8 cellular contexts compared by ENCODE assay signal in genomic region chr15:83365370-83365938, GRCh38.
DNase-seq lines count a peak whose midpoint lies in the region; ATAC-seq and TF ChIP-seq lines count a peak whose summit lies in the region.

No MANE protein-coding gene starts in this region.

- ATAC-seq in right lobe of liver (peak; percentile 27 to 32 (median 28)), GM19351 (IDR thresholded peaks at IDR 0.05; ENCODE audit: unreplicated experiment) (no peak)

- DNase-seq in GM06990 (ENCODE audit: extremely low read depth, insufficient read length) (no peak), PC-9 (peak in 1 of 2 experiments; percentile 21), right lobe of liver (no peak), substantia nigra (lab: John Stamatoyannopoulos, UW) (peak in 42 of 49 donors; percentile 10 to 71 (median 44)), GM19240 (ENCODE audit: insufficient read length, low spot score) (no peak), middle frontal gyrus (ENCODE audit: extremely low spot score, low spot score) (no peak)

- WGBS in right lobe of liver (ENCODE audit: insufficient coverage, low coverage, low lambda C conversion rate, missing lambda C conversion rate): 2% methylated on average over 27 of the region's 27 CpGs

- peaks cover 14% of the 10 kb centered on the region for H3K4me1 Mint-ChIP-seq in dendritic cell treated with granulocyte-macrophage colony-stimulating factor and Interleukin-4, amounts not matched to agents 40 ng/mL and 50 ng/mL, for 4 days (ENCODE audit: low read depth)

- no peak overlapping the region for H3K4me3 ChIP-seq in GM06990 (replicated peaks; ENCODE audit: low read depth, low read length)
- H3K4me3 ChIP-seq in PC-9: peak overlapping the region; percentile 52
- no peak overlapping the region for H3K4me3 ChIP-seq in right lobe of liver

- no peaks in the 10 kb centered on the region for H3K9me3 ChIP-seq in PC-9 (ENCODE audit: insufficient read depth, low read depth)
- no peaks in the 10 kb centered on the region for H3K9me3 ChIP-seq in right lobe of liver

- no peaks in the 10 kb centered on the region for H3K36me3 ChIP-seq in GM06990 (ENCODE audit: control insufficient read depth, insufficient read depth, low read length)
- no peaks in the 10 kb centered on the region for H3K36me3 ChIP-seq in PC-9 (ENCODE audit: low read depth)
- H3K36me3 ChIP-seq in right lobe of liver: no peaks in the 10 kb centered on the region

- no peaks in the 10 kb centered on the region for H3K79me2 ChIP-seq in PC-9 (ENCODE audit: low read depth)

- no peaks in the 10 kb centered on the region for H3F3A ChIP-seq in PC-9 (ENCODE audit: insufficient read depth, low read depth)

- no peaks in the 10 kb centered on the region for H3K9me2 ChIP-seq in PC-9 (ENCODE audit: insufficient read depth)

- no peak for TF ChIP-seq POLR2A in right lobe of liver (IDR thresholded peaks at IDR 0.05)

- H2AFZ ChIP-seq in PC-9: peak overlapping the region; percentile 69; the same call in 1 of the 2 replicates

- H3K9me3 Mint-ChIP-seq in dendritic cell treated with granulocyte-macrophage colony-stimulating factor and Interleukin-4, amounts not matched to agents 40 ng/mL and 50 ng/mL, for 4 days: no peaks in the 10 kb centered on the region

- H3K27ac ChIP-seq in PC-9 (no peak overlapping the region), right lobe of liver (no peak overlapping the region), substantia nigra (ENCODE audit: low read depth, low read length, poor library complexity, severe bottlenecking) (peak overlapping the region; percentile 90)

- intact Hi-C loops in PC-9 (cut with micrococcal nuclease; ENCODE audit: unreplicated experiment) (no loop called here), right lobe of liver (cut with DNase I) (no loop called here)
- intact Hi-C loops in dendritic cell treated with granulocyte-macrophage colony-stimulating factor and Interleukin-4, amounts not matched to agents 40 ng/mL and 50 ng/mL, for 4 days (cut with micrococcal nuclease): no loop called here

- peaks cover 3% of the 10 kb centered on the region for H3K27me3 ChIP-seq in GM06990 (replicated peaks; ENCODE audit: control insufficient read depth, insufficient read depth, low read length)
- H3K27me3 ChIP-seq in PC-9 (ENCODE audit: insufficient read depth, low read depth): no peaks in the 10 kb centered on the region
- no peaks in the 10 kb centered on the region for H3K27me3 ChIP-seq in right lobe of liver

- H3K27ac Mint-ChIP-seq in dendritic cell treated with granulocyte-macrophage colony-stimulating factor and Interleukin-4, amounts not matched to agents 40 ng/mL and 50 ng/mL, for 4 days: no peak overlapping the region

- CTCF ChIA-PET in PC-9 (lab: Charles Lee): interaction anchor here (0.6 kb wide), 2 partner anchors 63 to 104 kb away, joined by 4 to 12 read pairs; no protein-coding TSS in a partner anchor

- H3K4me1 ChIP-seq in PC-9 (replicated peaks; ENCODE audit: insufficient read depth) (peaks cover 20% of the 10 kb centered on the region; the same call in 1 of the 2 replicates), right lobe of liver (no peaks in the 10 kb centered on the region)

- no peaks in the 10 kb centered on the region for H4K20me1 ChIP-seq in PC-9 (ENCODE audit: insufficient read depth)

- POLR2A ChIA-PET in PC-9 (lab: Charles Lee; ENCODE audit: unreplicated experiment): interaction anchor here (0.6 kb wide), 2 partner anchors 73 to 355 kb away, joined by 3 to 7 read pairs; no protein-coding TSS in a partner anchor

- no TSS peak for BruUV-seq in PC-9 (replicated peaks; lab: Mats Ljungman, UMichigan)

- TF ChIP-seq CTCF in GM06990 (IDR thresholded peaks at IDR 0.05; ENCODE audit: insufficient read depth, low read length, poor library complexity, severe bottlenecking) (peak; percentile 8), PC-9 (conservative IDR thresholded peaks at IDR 0.05) (no peak), right lobe of liver (IDR thresholded peaks at IDR 0.05) (no peak)

- H3K27me3 Mint-ChIP-seq in dendritic cell treated with granulocyte-macrophage colony-stimulating factor and Interleukin-4, amounts not matched to agents 40 ng/mL and 50 ng/mL, for 4 days: peaks cover 38% of the 10 kb centered on the region

- peak overlapping the region; percentile 69 for H3K4me2 ChIP-seq in PC-9

- H3K4me3 Mint-ChIP-seq in dendritic cell treated with granulocyte-macrophage colony-stimulating factor and Interleukin-4, amounts not matched to agents 40 ng/mL and 50 ng/mL, for 4 days: peak overlapping the region; percentile 18

- H3K36me3 Mint-ChIP-seq in dendritic cell treated with granulocyte-macrophage colony-stimulating factor and Interleukin-4, amounts not matched to agents 40 ng/mL and 50 ng/mL, for 4 days (ENCODE audit: low read depth): no peaks in the 10 kb centered on the region

Comparison
In these comparisons a context has a peak if more than half of its experiments do, and no peak if none do; other contexts are left out.
1. DNase-seq: peak in substantia nigra (42 of 49); none in GM06990 (single experiment), right lobe of liver (0 of 3), GM19240 (single experiment) and middle frontal gyrus (single experiment).